Comparison of ENCODE assay signal across 8 cellular contexts in genomic region chr6:26311385-26312095, GRCh38. TPM values are rescaled to one million over a fixed set of nuclear protein-coding genes. Genes with fewer than 3 reads are reported as not detected.
DNase-seq lines count a peak whose midpoint lies in the region; ATAC-seq and TF ChIP-seq lines count a peak whose summit lies in the region.

No MANE protein-coding gene starts in this region.

- H3K9me3 ChIP-seq in esophagus (ENCODE audit: control insufficient read depth in 2 of 2, insufficient read depth in 1 of 2, low read depth in 1 of 2, low read length in 1 of 2), result no peaks in the 10 kb centered on the region
- H3K9me3 ChIP-seq in transverse colon, result no peaks in the 10 kb centered on the region

- WGBS in esophagus, 2 donors, result 4 to 5% methylated on average over 18 of the region's 18 CpGs
- 7 to 9% methylated on average over 14 to 18 of the region's 18 CpGs for WGBS in transverse colon (ENCODE audit: low coverage in 1 of 2), 2 donors

- TF ChIP-seq CTCF in transverse colon (IDR thresholded peaks at IDR 0.05), result no peak

- intact Hi-C loops in transverse colon (cut with DNase I; ENCODE audit: low total_unique reads), result no loop called here

- H3K4me1 Mint-ChIP-seq in activated CD8-positive, alpha-beta T cell treated with anti-CD3 and anti-CD28 coated beads, Interleukin-2, amount 10 ng/mL, durations not matched to agents 7 days and 5 days (ENCODE audit: low read depth), result peaks cover 56% of the 10 kb centered on the region

- peaks cover 4% of the 10 kb centered on the region for H3K36me3 Mint-ChIP-seq in activated CD8-positive, alpha-beta T cell treated with anti-CD3 and anti-CD28 coated beads, Interleukin-2, amount 10 ng/mL, durations not matched to agents 7 days and 5 days (ENCODE audit: low read depth)

- H3K27me3 Mint-ChIP-seq in activated CD8-positive, alpha-beta T cell treated with anti-CD3 and anti-CD28 coated beads, Interleukin-2, amount 10 ng/mL, durations not matched to agents 7 days and 5 days (ENCODE audit: low read depth), result no peaks in the 10 kb centered on the region

- in situ Hi-C loops in transverse colon (cut with MboI; ENCODE audit: low pct_ligation_motif_present in 1 of 4, low pct_unique_long_range_greater_than_20kb in 1 of 4, low sequenced_read_pairs in 3 of 4), result loop anchor here in 1 of 4 donors (25.0 kb wide), 1 partner anchor 1201 kb away; no protein-coding TSS in a partner anchor

- H3K27ac Mint-ChIP-seq in activated CD8-positive, alpha-beta T cell treated with anti-CD3 and anti-CD28 coated beads, Interleukin-2, amount 10 ng/mL, durations not matched to agents 7 days and 5 days, result peak overlapping the region; percentile 89

- H3K4me1 ChIP-seq in esophagus (ENCODE audit: control insufficient read depth in 2 of 2, insufficient read depth in 2 of 2, low read length in 1 of 2) (no peaks in the 10 kb centered on the region), transverse colon (peaks cover 0 to 22% (median 7%) of the 10 kb centered on the region in 4 donors)

- POLR2A ChIA-PET in activated CD8-positive, alpha-beta T cell treated with anti-CD3 and anti-CD28 coated beads, Interleukin-2, amount 10 ng/mL, durations not matched to agents 7 days and 5 days (lab: Charles Lee), result interaction anchor here (0.9 to 1.3 kb wide), 2 partner anchors 26 to 27 kb away, joined by 3 read pairs; a partner anchor contains a TSS

- no peaks in the 10 kb centered on the region for H3K36me3 ChIP-seq in esophagus (ENCODE audit: control insufficient read depth in 2 of 2, insufficient read depth in 2 of 2, low read length in 1 of 2)
- H3K36me3 ChIP-seq in transverse colon, result no peaks in the 10 kb centered on the region

- no peaks in the 10 kb centered on the region for H3K27me3 ChIP-seq in esophagus (ENCODE audit: control insufficient read depth in 1 of 2, insufficient read depth in 2 of 2, low read length in 2 of 2)
- H3K27me3 ChIP-seq in transverse colon, result no peaks in the 10 kb centered on the region

- DNase-seq in COLO668 (lab: John Stamatoyannopoulos, UW; ENCODE audit: unreplicated experiment), result peak; percentile 34
- peak; percentile 92 for DNase-seq in NCI-H748 treated with DMSO at 0.1 percent for 48 hours (lab: John Stamatoyannopoulos, UW)
- DNase-seq in activated CD8-positive, alpha-beta T cell treated with anti-CD3 and anti-CD28 coated beads, Interleukin-2, amount 10 ng/mL, durations not matched to agents 7 days and 5 days, result peak; percentile 71
- DNase-seq in myocyte (ENCODE audit: low read depth), result peak; percentile 80
- peak; percentile 38 for DNase-seq in transverse colon
- DNase-seq in AG08395 (ENCODE audit: low spot score), result no peak

- no peak for TF ChIP-seq POLR2A in transverse colon (IDR thresholded peaks at IDR 0.05)

- CTCF ChIA-PET in activated CD8-positive, alpha-beta T cell treated with anti-CD3 and anti-CD28 coated beads, Interleukin-2, amount 10 ng/mL, durations not matched to agents 7 days and 5 days (lab: Charles Lee), result interaction anchor here (2.6 kb wide), 1 partner anchor 17 kb away, joined by 11 read pairs; no protein-coding TSS in a partner anchor

- ATAC-seq in HG03378 (IDR thresholded peaks at IDR 0.05; ENCODE audit: unreplicated experiment), result peak; percentile 37
- ATAC-seq in activated CD8-positive, alpha-beta T cell treated with anti-CD3 and anti-CD28 coated beads, Interleukin-2, amount 10 ng/mL, durations not matched to agents 7 days and 5 days, result peak; percentile 27

- H3K4me3 ChIP-seq in esophagus (ENCODE audit: low read depth in 1 of 2, low read length in 2 of 2) (peak overlapping the region in 1 of 2 donors; percentile 49), transverse colon (peak overlapping the region in 2 of 4 donors; percentile 9 to 60)

- TF ChIP-seq EP300 in transverse colon (IDR thresholded peaks at IDR 0.05; ENCODE audit: low read depth), result no peak

- peak overlapping the region; percentile 55 to 72 for H3K27ac ChIP-seq in esophagus (ENCODE audit: low read depth in 2 of 2, low read length in 1 of 2)
- H3K27ac ChIP-seq in transverse colon, result peak overlapping the region; percentile 56 to 78 (median 65)

- peak overlapping the region; percentile 84 for H3K4me3 Mint-ChIP-seq in activated CD8-positive, alpha-beta T cell treated with anti-CD3 and anti-CD28 coated beads, Interleukin-2, amount 10 ng/mL, durations not matched to agents 7 days and 5 days

- H3K9me3 Mint-ChIP-seq in activated CD8-positive, alpha-beta T cell treated with anti-CD3 and anti-CD28 coated beads, Interleukin-2, amount 10 ng/mL, durations not matched to agents 7 days and 5 days (ENCODE audit: insufficient read depth), result no peaks in the 10 kb centered on the region

RNA-seq across cellular contexts. Expression of gene BTN3A2, which starts 53.5 kb away (rescaled TPM):
- 10 to 100 TPM; 69.0 to 78.3 TPM for total RNA-seq in activated CD8-positive, alpha-beta T cell treated with anti-CD3 and anti-CD28 coated beads, Interleukin-2, amount 10 ng/mL, durations not matched to agents 7 days and 5 days
- 1 to 10 TPM; 7.3 to 7.8 TPM for polyA plus RNA-seq in esophagus
- total RNA-seq in myocyte, result 17.4 and 21.8 TPM in 2 replicates
- 26.4 TPM for polyA plus RNA-seq in myocyte (2012)
- 10 to 100 TPM in 2 of 4 donors, 1 to 10 TPM in 2; 4.5 to 39.1 (median 18.7) TPM for total RNA-seq in transverse colon
